ENCODE assay signal across 1 cellular context in genomic region chr1:21305155-21305899, GRCh38.
TF ChIP-seq lines count a peak whose summit lies in the region.

No MANE protein-coding gene starts in this region.

TF ChIP-seq in IMR-90, 13 proteins besides CTCF, POLR2A, EP300 and RAD21:
- TF ChIP-seq MAFK (IDR thresholded peaks at IDR 0.05; ENCODE audit: low read depth, low read length) (peak; percentile 86), RCOR1 (IDR thresholded peaks at IDR 0.05; ENCODE audit: insufficient replicate concordance, low read length) (no peak)
TF ChIP-seq in IMR-90: peak in this region for 1.
